In the genomic region with DNA sequence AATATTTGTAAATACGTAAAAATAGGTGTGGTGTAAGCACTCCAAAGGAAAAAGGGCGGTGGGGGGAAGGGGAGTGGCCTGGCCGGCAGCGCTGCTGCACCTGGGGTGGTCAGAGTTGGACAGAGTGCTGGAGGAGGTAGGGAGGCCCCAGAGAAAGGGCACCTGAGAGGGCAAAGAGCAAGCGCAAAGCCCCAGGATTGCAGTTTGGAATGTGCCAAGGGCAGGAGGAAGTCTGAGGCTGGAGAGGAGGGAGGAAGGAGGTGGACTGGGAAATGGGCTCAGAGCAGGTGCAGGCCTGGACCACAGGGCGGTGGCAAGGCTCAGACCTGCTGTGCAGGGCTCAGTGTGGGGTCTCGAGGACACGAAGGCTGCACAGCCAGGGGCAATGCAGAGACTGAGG, we compare ENCODE assay signal across 1 cellular context.
TF ChIP-seq lines count a peak whose summit lies in the region.

No MANE protein-coding gene starts in this region.

TF ChIP-seq in HepG2, 621 proteins besides CTCF, POLR2A, EP300 and RAD21:
- peak; percentile 21 for TF ChIP-seq TEAD3 (CRISPR knock-in tag; optimal IDR thresholded peaks at IDR 0.05; ENCODE audit: borderline replicate concordance)
- no peak for TF ChIP-seq MAFK (conservative IDR thresholded peaks at IDR 0.05 in 1 of 2, IDR thresholded peaks at IDR 0.05 in 1 of 2; ENCODE audit: low read length in 2 of 2)
- TF ChIP-seq ZNF768 (CRISPR knock-in tag; IDR thresholded peaks at IDR 0.05), result peak; percentile 28; the same call in 1 of the 2 replicates
- TF ChIP-seq ZNF629 (CRISPR knock-in tag; conservative IDR thresholded peaks at IDR 0.05), result peak; percentile 44; the same call in 1 of the 2 replicates
- TF ChIP-seq, protein P1, sequence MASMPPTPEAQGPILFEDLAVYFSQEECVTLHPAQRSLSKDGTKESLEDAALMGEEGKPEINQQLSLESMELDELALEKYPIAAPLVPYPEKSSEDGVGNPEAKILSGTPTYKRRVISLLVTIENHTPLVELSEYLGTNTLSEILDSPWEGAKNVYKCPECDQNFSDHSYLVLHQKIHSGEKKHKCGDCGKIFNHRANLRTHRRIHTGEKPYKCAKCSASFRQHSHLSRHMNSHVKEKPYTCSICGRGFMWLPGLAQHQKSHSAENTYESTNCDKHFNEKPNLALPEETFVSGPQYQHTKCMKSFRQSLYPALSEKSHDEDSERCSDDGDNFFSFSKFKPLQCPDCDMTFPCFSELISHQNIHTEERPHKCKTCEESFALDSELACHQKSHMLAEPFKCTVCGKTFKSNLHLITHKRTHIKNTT (CRISPR knock-in tag; IDR thresholded peaks at IDR 0.05), result no peak
